16 cellular contexts compared by ENCODE assay signal in genomic region chr7:17951745-17952254, GRCh38. TPM values are rescaled to one million over a fixed set of nuclear protein-coding genes. Genes with fewer than 3 reads are reported as not detected.
A peak's percentile ranks its signal among the peaks of the same experiment; 100 is the strongest.
DNase-seq lines count a peak whose midpoint lies in the region; ATAC-seq and TF ChIP-seq lines count a peak whose summit lies in the region.
"Had no signal": no experiment of that assay in that cellular context is flagged by ENCODE, and none has a peak within 500 bp of the region (broad histone marks: within the 10 kb centered on the region; RNA-seq: fewer than 3 reads in every experiment).

No MANE protein-coding gene starts in this region.

- peak; percentile 37 for DNase-seq in activated CD4-positive, alpha-beta memory T cell treated with anti-CD3 and anti-CD28 coated beads for 36 hours
- DNase-seq in activated CD4-positive, alpha-beta memory T cell treated with anti-CD3 and anti-CD28 coated beads, Interleukin-2, amount 10 ng/mL, durations not matched to agents 7 days and 5 days = no peak
- no peak for DNase-seq in CD4-positive, CD25-positive, alpha-beta regulatory T cell
- DNase-seq in MM.1S = no peak
- DNase-seq in effector memory CD8-positive, alpha-beta T cell = no peak
- no peak for DNase-seq in NCI-H1048 (lab: John Stamatoyannopoulos, UW)
- DNase-seq in NCI-H2107 treated with DMSO at 0.1 percent for 48 hours (lab: John Stamatoyannopoulos, UW; ENCODE audit: unreplicated experiment) = no peak
- DNase-seq in psoas muscle = no peak
- DNase-seq: DND-41, HCEC 1CT, NCI-H1436, NCI-H2081, NCI-H510A, NCI-H82 had no signal

- H2AFZ ChIP-seq in MM.1S (ENCODE audit: low read length) = no peak overlapping the region

- H3K27ac Mint-ChIP-seq in activated CD4-positive, alpha-beta memory T cell treated with anti-CD3 and anti-CD28 coated beads for 36 hours = no peak overlapping the region
- H3K27ac Mint-ChIP-seq in activated CD4-positive, alpha-beta memory T cell treated with anti-CD3 and anti-CD28 coated beads, Interleukin-2, amount 10 ng/mL, durations not matched to agents 7 days and 5 days = no peak overlapping the region
- H3K27ac Mint-ChIP-seq in CD4-positive, CD25-positive, alpha-beta regulatory T cell = peak overlapping the region in 1 of 3 donors; percentile 4
- peak overlapping the region in 1 of 2 donors; percentile 16 for H3K27ac Mint-ChIP-seq in effector memory CD8-positive, alpha-beta T cell

- H3K36me3 Mint-ChIP-seq in activated CD4-positive, alpha-beta memory T cell treated with anti-CD3 and anti-CD28 coated beads for 36 hours = no peaks in the 10 kb centered on the region
- H3K36me3 Mint-ChIP-seq in activated CD4-positive, alpha-beta memory T cell treated with anti-CD3 and anti-CD28 coated beads, Interleukin-2, amount 10 ng/mL, durations not matched to agents 7 days and 5 days (ENCODE audit: low read depth) = no peaks in the 10 kb centered on the region
- H3K36me3 Mint-ChIP-seq in CD4-positive, CD25-positive, alpha-beta regulatory T cell = no peaks in the 10 kb centered on the region
- H3K36me3 Mint-ChIP-seq in effector memory CD8-positive, alpha-beta T cell (ENCODE audit: insufficient read depth) = no peaks in the 10 kb centered on the region

- no peak for TF ChIP-seq CTCF in MM.1S (IDR thresholded peaks at IDR 0.05; ENCODE audit: low read length)
- TF ChIP-seq CTCF in psoas muscle (IDR thresholded peaks at IDR 0.05) = no peak

- POLR2A ChIA-PET in activated CD4-positive, alpha-beta memory T cell treated with anti-CD3 and anti-CD28 coated beads for 36 hours (lab: Charles Lee) = interaction anchor here (1.5 kb wide), 1 partner anchor 14 kb away, joined by 6 read pairs; no protein-coding TSS in a partner anchor
- POLR2A ChIA-PET in activated CD4-positive, alpha-beta memory T cell treated with anti-CD3 and anti-CD28 coated beads, Interleukin-2, amount 10 ng/mL, durations not matched to agents 7 days and 5 days (lab: Charles Lee) = no interaction called here

- H3K27ac ChIP-seq in CD4-positive, CD25-positive, alpha-beta regulatory T cell (ENCODE audit: insufficient read depth, low read length, poor library complexity, severe bottlenecking) = no peak overlapping the region
- H3K27ac ChIP-seq in MM.1S (ENCODE audit: low read length) = no peak overlapping the region
- no peak overlapping the region for H3K27ac ChIP-seq in psoas muscle
- H3K27ac ChIP-seq: BLaER1 treated with 17β-estradiol and CSF1 and Interleukin-3, amounts not matched to agents 10 nM and 100 nM had no signal

- no peak overlapping the region for H3K9ac ChIP-seq in MM.1S (ENCODE audit: low read length)
- H3K9ac ChIP-seq: BLaER1 treated with 17β-estradiol and CSF1 and Interleukin-3, amounts not matched to agents 10 nM and 100 nM had no signal

- 93 to 97% (median 94%) methylated on average over 5 of the region's 5 CpGs for WGBS in psoas muscle, 3 donors

- H3K4me1 Mint-ChIP-seq in activated CD4-positive, alpha-beta memory T cell treated with anti-CD3 and anti-CD28 coated beads for 36 hours (ENCODE audit: low read depth) = peaks cover 25% of the 10 kb centered on the region
- peaks cover 15% of the 10 kb centered on the region for H3K4me1 Mint-ChIP-seq in activated CD4-positive, alpha-beta memory T cell treated with anti-CD3 and anti-CD28 coated beads, Interleukin-2, amount 10 ng/mL, durations not matched to agents 7 days and 5 days
- H3K4me1 Mint-ChIP-seq in CD4-positive, CD25-positive, alpha-beta regulatory T cell = peaks cover 6 to 23% (median 16%) of the 10 kb centered on the region in 4 donors
- H3K4me1 Mint-ChIP-seq in effector memory CD8-positive, alpha-beta T cell (ENCODE audit: low read depth in 2 of 2) = peaks cover 6 to 21% of the 10 kb centered on the region in 2 donors

- H3K9me3 Mint-ChIP-seq in activated CD4-positive, alpha-beta memory T cell treated with anti-CD3 and anti-CD28 coated beads for 36 hours = no peaks in the 10 kb centered on the region
- no peaks in the 10 kb centered on the region for H3K9me3 Mint-ChIP-seq in activated CD4-positive, alpha-beta memory T cell treated with anti-CD3 and anti-CD28 coated beads, Interleukin-2, amount 10 ng/mL, durations not matched to agents 7 days and 5 days
- H3K9me3 Mint-ChIP-seq in CD4-positive, CD25-positive, alpha-beta regulatory T cell = peaks cover 0 to 4% (median 0%) of the 10 kb centered on the region in 7 donors
- no peaks in the 10 kb centered on the region for H3K9me3 Mint-ChIP-seq in effector memory CD8-positive, alpha-beta T cell

- intact Hi-C loops in activated CD4-positive, alpha-beta memory T cell treated with anti-CD3 and anti-CD28 coated beads for 36 hours (cut with micrococcal nuclease) = loop anchor here (1.0 to 5.0 kb wide), 5 partner anchors 11 to 646 kb away; partner anchors contain the start of gene SNX13
- intact Hi-C loops in psoas muscle (cut with DNase I) = no loop called here

- peaks cover 8% of the 10 kb centered on the region; the same call in 1 of the 2 replicates for H3F3A ChIP-seq in MM.1S (ENCODE audit: insufficient read depth, low read length)

- no peaks in the 10 kb centered on the region for H3K9me3 ChIP-seq in CD4-positive, CD25-positive, alpha-beta regulatory T cell (ENCODE audit: control insufficient read depth in 2 of 2, low read length in 2 of 2)
- H3K9me3 ChIP-seq in MM.1S (replicated peaks; ENCODE audit: insufficient read depth, low read length) (no peaks in the 10 kb centered on the region), psoas muscle (no peaks in the 10 kb centered on the region)
- H3K9me3 ChIP-seq: BLaER1 treated with 17β-estradiol and CSF1 and Interleukin-3, amounts not matched to agents 10 nM and 100 nM had no signal

- ATAC-seq in CD4-positive, CD25-positive, alpha-beta regulatory T cell (ENCODE audit: low read depth in 2 of 2) = no peak
- peak; percentile 16 for ATAC-seq in effector memory CD8-positive, alpha-beta T cell (replicated peaks)
- no peak for ATAC-seq in psoas muscle
- ATAC-seq: Panc1 had no signal

- H3K27me3 Mint-ChIP-seq in activated CD4-positive, alpha-beta memory T cell treated with anti-CD3 and anti-CD28 coated beads for 36 hours = peaks cover 3% of the 10 kb centered on the region
- peaks cover 26% of the 10 kb centered on the region for H3K27me3 Mint-ChIP-seq in activated CD4-positive, alpha-beta memory T cell treated with anti-CD3 and anti-CD28 coated beads, Interleukin-2, amount 10 ng/mL, durations not matched to agents 7 days and 5 days
- H3K27me3 Mint-ChIP-seq in CD4-positive, CD25-positive, alpha-beta regulatory T cell = peaks cover 24% of the 10 kb centered on the region
- no peaks in the 10 kb centered on the region for H3K27me3 Mint-ChIP-seq in effector memory CD8-positive, alpha-beta T cell

- no peaks in the 10 kb centered on the region for H3K36me3 ChIP-seq in CD4-positive, CD25-positive, alpha-beta regulatory T cell (ENCODE audit: control insufficient read depth, insufficient read depth, low read length)
- no peaks in the 10 kb centered on the region for H3K36me3 ChIP-seq in MM.1S (replicated peaks; ENCODE audit: insufficient read depth, low read length)
- H3K36me3 ChIP-seq in psoas muscle (ENCODE audit: insufficient read depth in 1 of 2, low read depth in 1 of 2) = no peaks in the 10 kb centered on the region
- H3K36me3 ChIP-seq: BLaER1 treated with 17β-estradiol and CSF1 and Interleukin-3, amounts not matched to agents 10 nM and 100 nM had no signal

- peak overlapping the region; percentile 53; the same call in 1 of the 2 replicates for H3K4me2 ChIP-seq in MM.1S (ENCODE audit: low read depth, low read length)
- H3K4me2 ChIP-seq: BLaER1 treated with 17β-estradiol and CSF1 and Interleukin-3, amounts not matched to agents 10 nM and 100 nM had no signal

- H3K79me2 ChIP-seq in MM.1S (ENCODE audit: low read length) = no peaks in the 10 kb centered on the region

- no peaks in the 10 kb centered on the region for H3K9me2 ChIP-seq in MM.1S (replicated peaks; ENCODE audit: insufficient read depth, low read length)

- peaks cover 20% of the 10 kb centered on the region for H3K4me1 ChIP-seq in CD4-positive, CD25-positive, alpha-beta regulatory T cell (ENCODE audit: control insufficient read depth, insufficient read depth, low read length, poor library complexity, severe bottlenecking)
- H3K4me1 ChIP-seq in MM.1S (ENCODE audit: low read length) (peaks cover 16% of the 10 kb centered on the region), psoas muscle (peaks cover 2% of the 10 kb centered on the region)

- H3K4me3 ChIP-seq in CD4-positive, CD25-positive, alpha-beta regulatory T cell (ENCODE audit: low read depth, low read length) = peak overlapping the region; percentile 70
- H3K4me3 ChIP-seq in MM.1S (ENCODE audit: low read length) (no peak overlapping the region), psoas muscle (no peak overlapping the region)
- H3K4me3 ChIP-seq: BLaER1 treated with 17β-estradiol and CSF1 and Interleukin-3, amounts not matched to agents 10 nM and 100 nM had no signal

- 0 out of 2 replicates have a peak, but pooled peaks cover 3% of the 10 kb centered on the region for H4K20me1 ChIP-seq in MM.1S (ENCODE audit: insufficient read depth, low read length)
- H4K20me1 ChIP-seq: BLaER1 treated with 17β-estradiol and CSF1 and Interleukin-3, amounts not matched to agents 10 nM and 100 nM had no signal

- H3K27me3 ChIP-seq in CD4-positive, CD25-positive, alpha-beta regulatory T cell (ENCODE audit: control insufficient read depth, insufficient read depth, low read length) = no peaks in the 10 kb centered on the region
- peaks cover 60% of the 10 kb centered on the region for H3K27me3 ChIP-seq in MM.1S (replicated peaks; ENCODE audit: insufficient read depth, low read length)
- H3K27me3 ChIP-seq in psoas muscle (ENCODE audit: insufficient read depth in 3 of 3, low read length in 2 of 3) = peaks cover 0 to 3% (median 0%) of the 10 kb centered on the region in 3 donors
- H3K27me3 ChIP-seq: BLaER1 treated with 17β-estradiol and CSF1 and Interleukin-3, amounts not matched to agents 10 nM and 100 nM had no signal

- CTCF ChIA-PET in activated CD4-positive, alpha-beta memory T cell treated with anti-CD3 and anti-CD28 coated beads for 36 hours (lab: Charles Lee) = interaction anchor here (1.1 kb wide), 1 partner anchor 15 kb away, joined by 3 read pairs; no protein-coding TSS in a partner anchor
- CTCF ChIA-PET in activated CD4-positive, alpha-beta memory T cell treated with anti-CD3 and anti-CD28 coated beads, Interleukin-2, amount 10 ng/mL, durations not matched to agents 7 days and 5 days (lab: Charles Lee) = no interaction called here

- no peak overlapping the region for H3K4me3 Mint-ChIP-seq in activated CD4-positive, alpha-beta memory T cell treated with anti-CD3 and anti-CD28 coated beads for 36 hours
- no peak overlapping the region for H3K4me3 Mint-ChIP-seq in activated CD4-positive, alpha-beta memory T cell treated with anti-CD3 and anti-CD28 coated beads, Interleukin-2, amount 10 ng/mL, durations not matched to agents 7 days and 5 days
- H3K4me3 Mint-ChIP-seq in CD4-positive, CD25-positive, alpha-beta regulatory T cell = no peak overlapping the region
- peak overlapping the region; percentile 66 to 69 for H3K4me3 Mint-ChIP-seq in effector memory CD8-positive, alpha-beta T cell

RNA-seq across cellular contexts. Expression of gene SNX13, which starts 11.5 kb away (rescaled TPM):
- 10 to 100 TPM; 18.6 to 19.8 TPM for total RNA-seq in activated CD4-positive, alpha-beta memory T cell treated with anti-CD3 and anti-CD28 coated beads for 36 hours
- 10 to 100 TPM; 23.8 to 25.9 TPM for total RNA-seq in activated CD4-positive, alpha-beta memory T cell treated with anti-CD3 and anti-CD28 coated beads, Interleukin-2, amount 10 ng/mL, durations not matched to agents 7 days and 5 days
- total RNA-seq in CD4-positive, CD25-positive, alpha-beta regulatory T cell = 32.5 TPM
- 10 to 100 TPM; 11.9 to 13.1 (median 12.8) TPM for polyA plus RNA-seq in CD4-positive, CD25-positive, alpha-beta regulatory T cell
- 10 to 100 TPM; 37.5 to 59.2 (median 44.7) TPM for total RNA-seq in psoas muscle
- 10 to 100 TPM in 2 of 3 donors, 1 to 10 TPM in 1; 8.0 to 29.4 (median 13.9) TPM for polyA plus RNA-seq in psoas muscle

Comparison
In these comparisons a context has a peak if more than half of its experiments do, and no peak if none do; other contexts are left out.
1. H3K4me3 Mint-ChIP-seq: peak in effector memory CD8-positive, alpha-beta T cell (2 of 2); none in activated CD4-positive, alpha-beta memory T cell treated with anti-CD3 and anti-CD28 coated beads for 36 hours (single experiment), activated CD4-positive, alpha-beta memory T cell treated with anti-CD3 and anti-CD28 coated beads, Interleukin-2, amount 10 ng/mL, durations not matched to agents 7 days and 5 days (single experiment) and CD4-positive, CD25-positive, alpha-beta regulatory T cell (0 of 4).